ENCODE assay signal across 1 cellular context in the genomic region with DNA sequence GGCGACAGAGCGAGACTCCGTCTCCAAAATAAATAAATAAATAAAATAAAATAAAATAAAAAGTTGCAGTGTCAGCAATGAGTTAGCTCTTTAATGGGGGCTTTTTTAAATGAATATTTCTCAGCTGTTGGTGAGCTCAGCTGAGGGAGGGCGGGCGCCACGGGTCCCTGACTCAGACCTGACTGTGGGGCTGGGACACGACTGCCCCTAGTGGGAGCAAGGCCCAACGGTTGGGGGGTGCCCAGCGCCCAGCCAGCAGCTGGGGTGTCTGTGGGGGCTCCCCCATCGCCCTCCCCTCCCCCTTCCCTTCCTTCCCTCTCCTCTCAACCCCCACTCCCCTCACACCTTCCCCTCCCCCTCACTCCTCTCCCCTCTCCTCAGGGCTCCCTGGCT.
A peak's percentile ranks its signal among the peaks of the same experiment; 100 is the strongest.
TF ChIP-seq lines count a peak whose summit lies in the region.

No MANE protein-coding gene starts in this region.

TF ChIP-seq in K562, 482 proteins besides CTCF, POLR2A, EP300 and RAD21 (continued from another document):
- no peak for TF ChIP-seq SIX5 (IDR thresholded peaks at IDR 0.05; ENCODE audit: borderline replicate concordance in 1 of 2, insufficient read depth in 1 of 2, low read depth in 1 of 2, low read length in 2 of 2)
- TF ChIP-seq, protein P1, sequence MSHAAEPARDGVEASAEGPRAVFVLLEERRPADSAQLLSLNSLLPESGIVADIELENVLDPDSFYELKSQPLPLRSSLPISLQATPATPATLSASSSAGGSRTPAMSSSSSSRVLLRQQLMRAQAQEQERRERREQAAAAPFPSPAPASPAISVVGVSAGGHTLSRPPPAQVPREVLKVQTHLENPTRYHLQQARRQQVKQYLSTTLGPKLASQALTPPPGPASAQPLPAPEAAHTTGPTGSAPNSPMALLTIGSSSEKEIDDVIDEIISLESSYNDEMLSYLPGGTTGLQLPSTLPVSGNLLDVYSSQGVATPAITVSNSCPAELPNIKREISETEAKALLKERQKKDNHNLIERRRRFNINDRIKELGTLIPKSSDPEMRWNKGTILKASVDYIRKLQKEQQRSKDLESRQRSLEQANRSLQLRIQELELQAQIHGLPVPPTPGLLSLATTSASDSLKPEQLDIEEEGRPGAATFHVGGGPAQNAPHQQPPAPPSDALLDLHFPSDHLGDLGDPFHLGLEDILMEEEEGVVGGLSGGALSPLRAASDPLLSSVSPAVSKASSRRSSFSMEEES (CRISPR knock-in tag; IDR thresholded peaks at IDR 0.05) = no peak
- TF ChIP-seq CCAR2 (IDR thresholded peaks at IDR 0.05; ENCODE audit: low read depth, low read length) = no peak
- no peak for TF ChIP-seq BRF1 (IDR thresholded peaks at IDR 0.05; ENCODE audit: borderline replicate concordance, extremely low read depth, insufficient read length)
- peak; percentile 82 for TF ChIP-seq MAFG (tag; conservative IDR thresholded peaks at IDR 0.05)
- no peak for TF ChIP-seq ZFP30 (CRISPR knock-in tag; IDR thresholded peaks at IDR 0.05; ENCODE audit: borderline replicate concordance)
- TF ChIP-seq, protein P2, sequence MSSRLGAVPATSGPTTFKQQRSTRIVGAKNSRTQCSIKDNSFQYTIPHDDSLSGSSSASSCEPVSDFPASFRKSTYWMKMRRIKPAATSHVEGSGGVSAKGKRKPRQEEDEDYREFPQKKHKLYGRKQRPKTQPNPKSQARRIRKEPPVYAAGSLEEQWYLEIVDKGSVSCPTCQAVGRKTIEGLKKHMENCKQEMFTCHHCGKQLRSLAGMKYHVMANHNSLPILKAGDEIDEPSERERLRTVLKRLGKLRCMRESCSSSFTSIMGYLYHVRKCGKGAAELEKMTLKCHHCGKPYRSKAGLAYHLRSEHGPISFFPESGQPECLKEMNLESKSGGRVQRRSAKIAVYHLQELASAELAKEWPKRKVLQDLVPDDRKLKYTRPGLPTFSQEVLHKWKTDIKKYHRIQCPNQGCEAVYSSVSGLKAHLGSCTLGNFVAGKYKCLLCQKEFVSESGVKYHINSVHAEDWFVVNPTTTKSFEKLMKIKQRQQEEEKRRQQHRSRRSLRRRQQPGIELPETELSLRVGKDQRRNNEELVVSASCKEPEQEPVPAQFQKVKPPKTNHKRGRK (tag; IDR thresholded peaks at IDR 0.05) = no peak
- no peak for TF ChIP-seq ZSCAN29 (IDR thresholded peaks at IDR 0.05)
- TF ChIP-seq ZFP36 (IDR thresholded peaks at IDR 0.05; ENCODE audit: low read depth, low read length, partially characterized antibody) = no peak
- no peak for TF ChIP-seq TBP (optimal IDR thresholded peaks at IDR 0.05; ENCODE audit: low read depth, low read length)
- TF ChIP-seq FOXA1 (IDR thresholded peaks at IDR 0.05; ENCODE audit: borderline replicate concordance) = no peak
- TF ChIP-seq ZNF146 (CRISPR knock-in tag; IDR thresholded peaks at IDR 0.05; ENCODE audit: unreplicated experiment) = no peak
- TF ChIP-seq EWSR1 (IDR thresholded peaks at IDR 0.05; ENCODE audit: borderline replicate concordance, low read depth, partially characterized antibody) = no peak
- TF ChIP-seq CEBPB (tag; IDR thresholded peaks at IDR 0.05) = no peak
- TF ChIP-seq, protein P3, sequence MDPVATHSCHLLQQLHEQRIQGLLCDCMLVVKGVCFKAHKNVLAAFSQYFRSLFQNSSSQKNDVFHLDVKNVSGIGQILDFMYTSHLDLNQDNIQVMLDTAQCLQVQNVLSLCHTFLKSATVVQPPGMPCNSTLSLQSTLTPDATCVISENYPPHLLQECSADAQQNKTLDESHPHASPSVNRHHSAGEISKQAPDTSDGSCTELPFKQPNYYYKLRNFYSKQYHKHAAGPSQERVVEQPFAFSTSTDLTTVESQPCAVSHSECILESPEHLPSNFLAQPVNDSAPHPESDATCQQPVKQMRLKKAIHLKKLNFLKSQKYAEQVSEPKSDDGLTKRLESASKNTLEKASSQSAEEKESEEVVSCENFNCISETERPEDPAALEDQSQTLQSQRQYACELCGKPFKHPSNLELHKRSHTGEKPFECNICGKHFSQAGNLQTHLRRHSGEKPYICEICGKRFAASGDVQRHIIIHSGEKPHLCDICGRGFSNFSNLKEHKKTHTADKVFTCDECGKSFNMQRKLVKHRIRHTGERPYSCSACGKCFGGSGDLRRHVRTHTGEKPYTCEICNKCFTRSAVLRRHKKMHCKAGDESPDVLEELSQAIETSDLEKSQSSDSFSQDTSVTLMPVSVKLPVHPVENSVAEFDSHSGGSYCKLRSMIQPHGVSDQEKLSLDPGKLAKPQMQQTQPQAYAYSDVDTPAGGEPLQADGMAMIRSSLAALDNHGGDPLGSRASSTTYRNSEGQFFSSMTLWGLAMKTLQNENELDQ (CRISPR knock-in tag; IDR thresholded peaks at IDR 0.05; ENCODE audit: borderline replicate concordance) = no peak
- peak; percentile 30 for TF ChIP-seq DACH1 (IDR thresholded peaks at IDR 0.05; ENCODE audit: partially characterized antibody)
- TF ChIP-seq TEAD1 (CRISPR knock-in tag; IDR thresholded peaks at IDR 0.05) = no peak
- TF ChIP-seq, protein P4, sequence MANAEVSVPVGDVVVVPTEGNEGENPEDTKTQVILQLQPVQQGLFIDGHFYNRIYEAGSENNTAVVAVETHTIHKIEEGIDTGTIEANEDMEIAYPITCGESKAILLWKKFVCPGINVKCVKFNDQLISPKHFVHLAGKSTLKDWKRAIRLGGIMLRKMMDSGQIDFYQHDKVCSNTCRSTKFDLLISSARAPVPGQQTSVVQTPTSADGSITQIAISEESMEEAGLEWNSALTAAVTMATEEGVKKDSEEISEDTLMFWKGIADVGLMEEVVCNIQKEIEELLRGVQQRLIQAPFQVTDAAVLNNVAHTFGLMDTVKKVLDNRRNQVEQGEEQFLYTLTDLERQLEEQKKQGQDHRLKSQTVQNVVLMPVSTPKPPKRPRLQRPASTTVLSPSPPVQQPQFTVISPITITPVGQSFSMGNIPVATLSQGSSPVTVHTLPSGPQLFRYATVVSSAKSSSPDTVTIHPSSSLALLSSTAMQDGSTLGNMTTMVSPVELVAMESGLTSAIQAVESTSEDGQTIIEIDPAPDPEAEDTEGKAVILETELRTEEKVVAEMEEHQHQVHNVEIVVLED (CRISPR knock-in tag; IDR thresholded peaks at IDR 0.05) = no peak
- TF ChIP-seq, protein P5, sequence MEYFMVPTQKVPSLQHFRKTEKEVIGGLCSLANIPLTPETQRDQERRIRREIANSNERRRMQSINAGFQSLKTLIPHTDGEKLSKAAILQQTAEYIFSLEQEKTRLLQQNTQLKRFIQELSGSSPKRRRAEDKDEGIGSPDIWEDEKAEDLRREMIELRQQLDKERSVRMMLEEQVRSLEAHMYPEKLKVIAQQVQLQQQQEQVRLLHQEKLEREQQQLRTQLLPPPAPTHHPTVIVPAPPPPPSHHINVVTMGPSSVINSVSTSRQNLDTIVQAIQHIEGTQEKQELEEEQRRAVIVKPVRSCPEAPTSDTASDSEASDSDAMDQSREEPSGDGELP (CRISPR knock-in tag; IDR thresholded peaks at IDR 0.05; ENCODE audit: borderline replicate concordance) = peak; percentile 93
- peak; percentile 31; the same call in 1 of the 2 replicates for TF ChIP-seq JUND (IDR thresholded peaks at IDR 0.05; ENCODE audit: borderline replicate concordance, low read depth, low read length)
- TF ChIP-seq JUND (tag; IDR thresholded peaks at IDR 0.05; ENCODE audit: borderline replicate concordance, low read depth, low read length) = no peak
- TF ChIP-seq ZNF717 (CRISPR knock-in tag; IDR thresholded peaks at IDR 0.05) = no peak
- TF ChIP-seq, protein P6, sequence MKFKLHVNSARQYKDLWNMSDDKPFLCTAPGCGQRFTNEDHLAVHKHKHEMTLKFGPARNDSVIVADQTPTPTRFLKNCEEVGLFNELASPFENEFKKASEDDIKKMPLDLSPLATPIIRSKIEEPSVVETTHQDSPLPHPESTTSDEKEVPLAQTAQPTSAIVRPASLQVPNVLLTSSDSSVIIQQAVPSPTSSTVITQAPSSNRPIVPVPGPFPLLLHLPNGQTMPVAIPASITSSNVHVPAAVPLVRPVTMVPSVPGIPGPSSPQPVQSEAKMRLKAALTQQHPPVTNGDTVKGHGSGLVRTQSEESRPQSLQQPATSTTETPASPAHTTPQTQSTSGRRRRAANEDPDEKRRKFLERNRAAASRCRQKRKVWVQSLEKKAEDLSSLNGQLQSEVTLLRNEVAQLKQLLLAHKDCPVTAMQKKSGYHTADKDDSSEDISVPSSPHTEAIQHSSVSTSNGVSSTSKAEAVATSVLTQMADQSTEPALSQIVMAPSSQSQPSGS (CRISPR knock-in tag; IDR thresholded peaks at IDR 0.05) = no peak
